In genomic region chr9:134055981-134056461, GRCh38 we compare ENCODE assay signal across 1 cellular context.
TF ChIP-seq lines count a peak whose summit lies in the region.

No MANE protein-coding gene starts in this region.

TF ChIP-seq in HCT116, 20 proteins besides CTCF, POLR2A, EP300 and RAD21 (continued from another document):
- TF ChIP-seq REST (IDR thresholded peaks at IDR 0.05; ENCODE audit: low read depth), result no peak
